9 cellular contexts compared by ENCODE assay signal in genomic region chr7:22452142-22452763, GRCh38. TPM values are rescaled to one million over a fixed set of nuclear protein-coding genes. Genes with fewer than 3 reads are reported as not detected.
DNase-seq lines count a peak whose midpoint lies in the region; ATAC-seq and TF ChIP-seq lines count a peak whose summit lies in the region.
"Had no signal": no experiment of that assay in that cellular context is flagged by ENCODE, and none has a peak within 500 bp of the region (broad histone marks: within the 10 kb centered on the region; RNA-seq: fewer than 3 reads in every experiment).

No MANE protein-coding gene starts in this region.

- TF ChIP-seq EP300 in upper lobe of left lung (IDR thresholded peaks at IDR 0.05): no peak

- no peaks in the 10 kb centered on the region for H3K9me3 ChIP-seq in upper lobe of left lung

- H3K27me3 ChIP-seq in upper lobe of left lung: no peaks in the 10 kb centered on the region

- no peak overlapping the region for H3K4me3 ChIP-seq in WI38 (ENCODE audit: low read depth, low read length)
- H3K4me3 ChIP-seq in upper lobe of left lung: peak overlapping the region in 2 of 4 donors; percentile 18 to 32

- H3K27ac Mint-ChIP-seq in natural killer cell: no peak overlapping the region
- H3K27ac Mint-ChIP-seq in natural killer cell treated with Interleukin-12 subunit alpha and Interleukin-12 subunit beta and Interleukin-15 and Interleukin-18, amount 100 ng/mL, for 72 hours: no peak overlapping the region

- 32 to 35% methylated on average over 16 of the region's 16 CpGs for WGBS in upper lobe of left lung, 2 donors

- no peaks in the 10 kb centered on the region for H3K36me3 Mint-ChIP-seq in natural killer cell
- H3K36me3 Mint-ChIP-seq in natural killer cell treated with Interleukin-12 subunit alpha and Interleukin-12 subunit beta and Interleukin-15 and Interleukin-18, amount 100 ng/mL, for 72 hours: no peaks in the 10 kb centered on the region

- no peak overlapping the region for H3K27ac ChIP-seq in upper lobe of left lung

- H3K4me3 Mint-ChIP-seq in natural killer cell: no peak overlapping the region
- H3K4me3 Mint-ChIP-seq in natural killer cell treated with Interleukin-12 subunit alpha and Interleukin-12 subunit beta and Interleukin-15 and Interleukin-18, amount 100 ng/mL, for 72 hours: no peak overlapping the region
- H3K4me3 Mint-ChIP-seq: central memory CD8-positive, alpha-beta T cell had no signal

- peaks cover 0 to 17% (median 7%) of the 10 kb centered on the region in 4 donors for H3K4me1 ChIP-seq in upper lobe of left lung

- no peak for TF ChIP-seq POLR2A in upper lobe of left lung (IDR thresholded peaks at IDR 0.05)

- ATAC-seq in natural killer cell: peak in 1 of 3 donors; percentile 57
- no peak for ATAC-seq in natural killer cell treated with Interleukin-12 subunit alpha and Interleukin-12 subunit beta and Interleukin-15 and Interleukin-18, amount 100 ng/mL, for 72 hours
- ATAC-seq in upper lobe of left lung (ENCODE audit: low FRiP score in 2 of 2): peak in 1 of 2 donors; percentile 67
- no peak for ATAC-seq in HG02981 (IDR thresholded peaks at IDR 0.05; ENCODE audit: unreplicated experiment)

- no peaks in the 10 kb centered on the region for H3K9me3 Mint-ChIP-seq in natural killer cell
- H3K9me3 Mint-ChIP-seq in natural killer cell treated with Interleukin-12 subunit alpha and Interleukin-12 subunit beta and Interleukin-15 and Interleukin-18, amount 100 ng/mL, for 72 hours: no peaks in the 10 kb centered on the region
- H3K9me3 Mint-ChIP-seq: central memory CD8-positive, alpha-beta T cell had no signal

- H3K27me3 Mint-ChIP-seq in natural killer cell (ENCODE audit: low read depth in 2 of 2): peaks cover 22 to 69% of the 10 kb centered on the region in 2 donors
- peaks cover 21 to 57% of the 10 kb centered on the region in 2 donors for H3K27me3 Mint-ChIP-seq in natural killer cell treated with Interleukin-12 subunit alpha and Interleukin-12 subunit beta and Interleukin-15 and Interleukin-18, amount 100 ng/mL, for 72 hours

- DNase-seq in natural killer cell: peak; percentile 22
- DNase-seq in natural killer cell treated with Interleukin-12 subunit alpha and Interleukin-12 subunit beta and Interleukin-15 and Interleukin-18, amount 100 ng/mL, for 72 hours (ENCODE audit: low spot score): no peak
- DNase-seq in fibroblast of gingiva (ENCODE audit: low read depth): peak; percentile 21
- DNase-seq in myocyte (ENCODE audit: low read depth): peak; percentile 40
- DNase-seq in upper lobe of left lung: peak in 1 of 2 donors; percentile 41
- DNase-seq in NCI-H446 (lab: John Stamatoyannopoulos, UW): no peak

- intact Hi-C loops in natural killer cell (cut with micrococcal nuclease): no loop called here

- H3K36me3 ChIP-seq in upper lobe of left lung: no peaks in the 10 kb centered on the region

- TF ChIP-seq CTCF in natural killer cell (IDR thresholded peaks at IDR 0.05): peak; percentile 66
- peak; percentile 49 for TF ChIP-seq CTCF in WI38 (IDR thresholded peaks at IDR 0.05; ENCODE audit: low read depth, low read length)
- peak; percentile 42 to 61 (median 51) for TF ChIP-seq CTCF in upper lobe of left lung (IDR thresholded peaks at IDR 0.05)

- peaks cover 5 to 14% of the 10 kb centered on the region in 2 donors for H3K4me1 Mint-ChIP-seq in natural killer cell
- no peaks in the 10 kb centered on the region for H3K4me1 Mint-ChIP-seq in natural killer cell treated with Interleukin-12 subunit alpha and Interleukin-12 subunit beta and Interleukin-15 and Interleukin-18, amount 100 ng/mL, for 72 hours (ENCODE audit: low read depth in 2 of 2)
- H3K4me1 Mint-ChIP-seq: central memory CD8-positive, alpha-beta T cell had no signal

RNA-seq across cellular contexts. Expression of gene STEAP1B, which starts 47.7 kb away (rescaled TPM):
- total RNA-seq in natural killer cell (under 1 TPM in 1 of 3 donors, not detected in 2; 0.31 TPM), myocyte (0.99 TPM in 1 of 2 replicates, not detected in the other), upper lobe of left lung (1 to 10 TPM in 1 of 6 donors, under 1 TPM in 2, not detected in 3; 0.30 to 2.1 (median 0.92) TPM)
- total RNA-seq in natural killer cell treated with Interleukin-12 subunit alpha and Interleukin-12 subunit beta and Interleukin-15 and Interleukin-18, amount 100 ng/mL, for 72 hours: 1 to 10 TPM; 1.2 to 4.1 TPM
- 0.24 TPM for polyA plus RNA-seq in myocyte (2012)

Comparison
In these comparisons a context has a peak if more than half of its experiments do, and no peak if none do; other contexts are left out.
1. DNase-seq: peak in natural killer cell (single experiment), fibroblast of gingiva (single experiment) and myocyte (single experiment); none in natural killer cell treated with Interleukin-12 subunit alpha and Interleukin-12 subunit beta and Interleukin-15 and Interleukin-18, amount 100 ng/mL, for 72 hours (single experiment) and NCI-H446 (0 of 2).
2. Peak in every context shown above with its lines, with median percentiles within 50 percentile points of each other: CTCF ChIP-seq.